ENCODE assay signal across 8 cellular contexts in genomic region chr2:176129013-176129796, GRCh38.
DNase-seq lines count a peak whose midpoint lies in the region; ATAC-seq and TF ChIP-seq lines count a peak whose summit lies in the region.

HOXD8 (plus strand) TSS chr2:176129705; CDS start chr2:176130367, 662 bp downstream.

- H3K27ac ChIP-seq in RWPE2 (ENCODE audit: poor library complexity, severe bottlenecking) (peak within 1 kb of the TSS; percentile 65), epithelial cell of prostate (peak within 1 kb of the TSS; percentile 74)

- no peaks in the 10 kb centered on the region for H3K9me3 ChIP-seq in RWPE2 (ENCODE audit: severe bottlenecking)

- H3K9me3 Mint-ChIP-seq in activated T-cell treated with anti-CD3 and anti-CD28 coated beads, Interleukin-2, amount 50 U/mL, for 24 hours, result no peaks in the 10 kb centered on the region
- no peaks in the 10 kb centered on the region for H3K9me3 Mint-ChIP-seq in nephron progenitor cell

- H3K27me3 ChIP-seq in RWPE2 (ENCODE audit: insufficient read depth, poor library complexity, severe bottlenecking), result no peaks in the 10 kb centered on the region

- peak within 1 kb of the TSS; percentile 62 for H3K4me3 Mint-ChIP-seq in activated T-cell treated with anti-CD3 and anti-CD28 coated beads, Interleukin-2, amount 50 U/mL, for 24 hours
- H3K4me3 Mint-ChIP-seq in nephron progenitor cell, result peak within 1 kb of the TSS; percentile 100

- no peaks in the 10 kb centered on the region for H3K36me3 ChIP-seq in RWPE2 (ENCODE audit: low read depth)

- TF ChIP-seq CTCF in RWPE2 (IDR thresholded peaks at IDR 0.05; ENCODE audit: poor library complexity, severe bottlenecking), result no peak
- TF ChIP-seq CTCF in nephron progenitor cell (IDR thresholded peaks at IDR 0.05), result no peak

- peaks cover 5% of the 10 kb centered on the region for H3K4me1 ChIP-seq in RWPE2 (ENCODE audit: insufficient read depth, poor library complexity, severe bottlenecking)

- peaks cover 88% of the 10 kb centered on the region for H3K27me3 Mint-ChIP-seq in activated T-cell treated with anti-CD3 and anti-CD28 coated beads, Interleukin-2, amount 50 U/mL, for 24 hours
- peaks cover 7% of the 10 kb centered on the region for H3K27me3 Mint-ChIP-seq in nephron progenitor cell (ENCODE audit: low read depth, poor library complexity)

- peak; percentile 54 for DNase-seq in activated T-cell treated with anti-CD3 and anti-CD28 coated beads, Interleukin-2, amount 50 U/mL, for 24 hours
- no peak for DNase-seq in activated T-cell treated with anti-CD3 and anti-CD28 coated beads, Interleukin-2, amount 50 U/mL, for 1 hour
- DNase-seq in RWPE2 (ENCODE audit: low spot score) (no peak), epithelial cell of prostate (ENCODE audit: low read depth, low spot score) (no peak), nephron progenitor cell (peak; percentile 80)

- peak within 1 kb of the TSS; percentile 96 for H3K4me3 ChIP-seq in RWPE2 (ENCODE audit: severe bottlenecking)

- H3K4me1 Mint-ChIP-seq in activated T-cell treated with anti-CD3 and anti-CD28 coated beads, Interleukin-2, amount 50 U/mL, for 24 hours (ENCODE audit: low read depth), result peaks cover 28% of the 10 kb centered on the region
- peaks cover 63% of the 10 kb centered on the region for H3K4me1 Mint-ChIP-seq in nephron progenitor cell

- H3K36me3 Mint-ChIP-seq in activated T-cell treated with anti-CD3 and anti-CD28 coated beads, Interleukin-2, amount 50 U/mL, for 24 hours (ENCODE audit: low read depth), result no peaks in the 10 kb centered on the region
- peaks cover 16% of the 10 kb centered on the region for H3K36me3 Mint-ChIP-seq in nephron progenitor cell (ENCODE audit: low read depth)

- ATAC-seq in RWPE2 (ENCODE audit: low read depth) (peak; percentile 45), HG03196 (IDR thresholded peaks at IDR 0.05; ENCODE audit: unreplicated experiment) (no peak), HG02678 (IDR thresholded peaks at IDR 0.05; ENCODE audit: unreplicated experiment) (no peak)
- no peak for ATAC-seq in activated CD4-positive, CD25-positive, alpha-beta regulatory T cell treated with anti-CD3 and anti-CD28 coated beads, Interleukin-2, amount 50 U/mL, for 24 hours

- H3K27ac Mint-ChIP-seq in activated T-cell treated with anti-CD3 and anti-CD28 coated beads, Interleukin-2, amount 50 U/mL, for 24 hours, result peak within 1 kb of the TSS; percentile 2
- peak within 1 kb of the TSS; percentile 100 for H3K27ac Mint-ChIP-seq in nephron progenitor cell

Comparison
In these comparisons a context has a peak if more than half of its experiments do, and no peak if none do; other contexts are left out.
1. DNase-seq: peak in activated T-cell treated with anti-CD3 and anti-CD28 coated beads, Interleukin-2, amount 50 U/mL, for 24 hours (single experiment) and nephron progenitor cell (single experiment); none in activated T-cell treated with anti-CD3 and anti-CD28 coated beads, Interleukin-2, amount 50 U/mL, for 1 hour (single experiment), RWPE2 (single experiment) and epithelial cell of prostate (single experiment).